Comparison of ENCODE assay signal across 1 cellular context in genomic region chr1:235100124-235100801, GRCh38.
TF ChIP-seq lines count a peak whose summit lies in the region.

No MANE protein-coding gene starts in this region.

TF ChIP-seq in K562, 482 proteins besides CTCF, POLR2A, EP300 and RAD21 (continued from another document):
- TF ChIP-seq, protein P1, sequence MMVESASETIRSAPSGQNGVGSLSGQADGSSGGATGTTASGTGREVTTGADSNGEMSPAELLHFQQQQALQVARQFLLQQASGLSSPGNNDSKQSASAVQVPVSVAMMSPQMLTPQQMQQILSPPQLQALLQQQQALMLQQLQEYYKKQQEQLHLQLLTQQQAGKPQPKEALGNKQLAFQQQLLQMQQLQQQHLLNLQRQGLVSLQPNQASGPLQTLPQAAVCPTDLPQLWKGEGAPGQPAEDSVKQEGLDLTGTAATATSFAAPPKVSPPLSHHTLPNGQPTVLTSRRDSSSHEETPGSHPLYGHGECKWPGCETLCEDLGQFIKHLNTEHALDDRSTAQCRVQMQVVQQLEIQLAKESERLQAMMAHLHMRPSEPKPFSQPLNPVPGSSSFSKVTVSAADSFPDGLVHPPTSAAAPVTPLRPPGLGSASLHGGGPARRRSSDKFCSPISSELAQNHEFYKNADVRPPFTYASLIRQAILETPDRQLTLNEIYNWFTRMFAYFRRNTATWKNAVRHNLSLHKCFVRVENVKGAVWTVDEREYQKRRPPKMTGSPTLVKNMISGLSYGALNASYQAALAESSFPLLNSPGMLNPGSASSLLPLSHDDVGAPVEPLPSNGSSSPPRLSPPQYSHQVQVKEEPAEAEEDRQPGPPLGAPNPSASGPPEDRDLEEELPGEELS (CRISPR knock-in tag; IDR thresholded peaks at IDR 0.05; ENCODE audit: borderline replicate concordance): no peak
- TF ChIP-seq ZNF124 (CRISPR knock-in tag; IDR thresholded peaks at IDR 0.05): no peak
- TF ChIP-seq TRIM24 (IDR thresholded peaks at IDR 0.05): no peak
- TF ChIP-seq ZBTB33 (CRISPR knock-in tag; IDR thresholded peaks at IDR 0.05): peak; percentile 61; the same call in 1 of the 2 replicates
- no peak for TF ChIP-seq SIX5 (IDR thresholded peaks at IDR 0.05; ENCODE audit: borderline replicate concordance in 1 of 2, insufficient read depth in 1 of 2, low read depth in 1 of 2, low read length in 2 of 2)
- no peak for TF ChIP-seq TBL1XR1 (IDR thresholded peaks at IDR 0.05; ENCODE audit: low read length in 2 of 2)
- no peak for TF ChIP-seq MYC (IDR thresholded peaks at IDR 0.05; ENCODE audit: low read depth, low read length)
- no peak for TF ChIP-seq MYC (CRISPR knock-in tag; IDR thresholded peaks at IDR 0.05; ENCODE audit: borderline replicate concordance, low read depth)
- no peak for TF ChIP-seq PYGO2 (tag; IDR thresholded peaks at IDR 0.05)
- TF ChIP-seq, protein P2, sequence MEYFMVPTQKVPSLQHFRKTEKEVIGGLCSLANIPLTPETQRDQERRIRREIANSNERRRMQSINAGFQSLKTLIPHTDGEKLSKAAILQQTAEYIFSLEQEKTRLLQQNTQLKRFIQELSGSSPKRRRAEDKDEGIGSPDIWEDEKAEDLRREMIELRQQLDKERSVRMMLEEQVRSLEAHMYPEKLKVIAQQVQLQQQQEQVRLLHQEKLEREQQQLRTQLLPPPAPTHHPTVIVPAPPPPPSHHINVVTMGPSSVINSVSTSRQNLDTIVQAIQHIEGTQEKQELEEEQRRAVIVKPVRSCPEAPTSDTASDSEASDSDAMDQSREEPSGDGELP (CRISPR knock-in tag; IDR thresholded peaks at IDR 0.05; ENCODE audit: borderline replicate concordance): peak; percentile 43; the same call in 1 of the 2 replicates
- no peak for TF ChIP-seq ZNF778 (CRISPR knock-in tag; IDR thresholded peaks at IDR 0.05)
- TF ChIP-seq PATZ1 (CRISPR knock-in tag; IDR thresholded peaks at IDR 0.05; ENCODE audit: borderline replicate concordance): no peak
- no peak for TF ChIP-seq ZNF41 (CRISPR knock-in tag; conservative IDR thresholded peaks at IDR 0.05)
